28 cellular contexts compared by ENCODE assay signal in genomic region chrX:29187264-29187663, GRCh38.
"Had no signal": no experiment of that assay in that cellular context is flagged by ENCODE, and none has a peak within 500 bp of the region (broad histone marks: within the 10 kb centered on the region; RNA-seq: fewer than 3 reads in every experiment).

No MANE protein-coding gene starts in this region.

- H3K4me1 ChIP-seq: colonic mucosa, esophagus muscularis mucosa, esophagus squamous epithelium, foreskin keratinocyte, gastrocnemius medialis, gastroesophageal sphincter, heart left ventricle, heart right ventricle had no signal

- H3K9me3 ChIP-seq: colonic mucosa, esophagus muscularis mucosa, esophagus squamous epithelium, gastrocnemius medialis, gastroesophageal sphincter, heart left ventricle, heart right ventricle had no signal

- ATAC-seq: effector memory CD8-positive, alpha-beta T cell; foreskin keratinocyte; gastrocnemius medialis; gastroesophageal sphincter; heart left ventricle; heart right ventricle had no signal

- H3K27ac Mint-ChIP-seq: dendritic cell treated with granulocyte-macrophage colony-stimulating factor and Interleukin-4, amounts not matched to agents 40 ng/mL and 50 ng/mL, for 4 days; effector memory CD8-positive, alpha-beta T cell; endodermal cell had no signal

- H3K27me3 ChIP-seq: colonic mucosa, esophagus muscularis mucosa, esophagus squamous epithelium, foreskin keratinocyte, gastrocnemius medialis, gastroesophageal sphincter, heart left ventricle, heart right ventricle had no signal

- H3K4me1 Mint-ChIP-seq: endodermal cell had no signal

- H3K4me3 ChIP-seq: colonic mucosa, coronary artery, dorsolateral prefrontal cortex, esophagus muscularis mucosa, esophagus squamous epithelium, gastrocnemius medialis, gastroesophageal sphincter, heart left ventricle, heart right ventricle had no signal

- H3K4me3 Mint-ChIP-seq: dendritic cell treated with granulocyte-macrophage colony-stimulating factor and Interleukin-4, amounts not matched to agents 40 ng/mL and 50 ng/mL, for 4 days; effector memory CD8-positive, alpha-beta T cell; endodermal cell had no signal

- H3K27ac ChIP-seq: colonic mucosa, coronary artery, epithelial cell of prostate, esophagus muscularis mucosa, esophagus squamous epithelium, foreskin keratinocyte, gastrocnemius medialis, gastroesophageal sphincter, heart left ventricle, heart right ventricle had no signal

- H3K9me3 Mint-ChIP-seq: dendritic cell treated with granulocyte-macrophage colony-stimulating factor and Interleukin-4, amounts not matched to agents 40 ng/mL and 50 ng/mL, for 4 days; endodermal cell had no signal

- DNase-seq: colonic mucosa; cortex of kidney; dermis blood vessel endothelial cell; dorsolateral prefrontal cortex; effector CD4-positive, alpha-beta T cell; effector CD8-positive, alpha-beta T cell; effector memory CD4-positive, alpha-beta T cell; effector memory CD8-positive, alpha-beta T cell; endodermal cell; erythroblast; esophagus squamous epithelium; foreskin fibroblast; foreskin keratinocyte; foreskin melanocyte; gastrocnemius medialis; glutamatergic neuron; head of caudate nucleus; heart left ventricle; heart right ventricle had no signal

- H3K36me3 ChIP-seq: colonic mucosa, esophagus muscularis mucosa, esophagus squamous epithelium, gastrocnemius medialis, gastroesophageal sphincter, heart left ventricle, heart right ventricle had no signal

- H3K27me3 Mint-ChIP-seq: dendritic cell treated with granulocyte-macrophage colony-stimulating factor and Interleukin-4, amounts not matched to agents 40 ng/mL and 50 ng/mL, for 4 days; effector memory CD8-positive, alpha-beta T cell had no signal

- FAIRE-seq: colon, endometrium, endothelial cell of umbilical vein, frontal cortex had no signal
